ENCODE assay signal across 25 cellular contexts in the genomic region with DNA sequence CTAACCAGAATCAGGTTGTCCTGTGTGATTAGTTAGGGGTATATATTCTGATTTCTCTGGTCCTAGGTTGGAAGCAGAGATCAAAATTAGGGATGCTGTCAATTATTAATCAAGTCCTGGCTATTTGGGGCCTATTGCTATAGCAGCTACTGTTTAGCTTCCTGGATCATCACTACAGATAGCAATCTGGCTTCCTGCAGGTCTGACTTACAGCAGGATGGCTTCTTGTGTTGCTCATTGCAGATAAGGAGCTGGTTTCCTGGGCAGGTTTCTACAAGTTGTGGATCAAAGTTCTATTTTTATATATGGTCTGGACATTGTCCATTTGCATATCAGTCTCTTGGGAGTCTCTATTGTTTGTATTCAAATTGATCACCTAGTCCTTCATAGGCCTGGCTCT. TPM values are rescaled to one million over a fixed set of nuclear protein-coding genes. Genes with fewer than 3 reads are reported as not detected.
DNase-seq lines count a peak whose midpoint lies in the region; ATAC-seq, FAIRE-seq and TF ChIP-seq lines count a peak whose summit lies in the region.
"Had no signal": no experiment of that assay in that cellular context is flagged by ENCODE, and none has a peak within 500 bp of the region (broad histone marks: within the 10 kb centered on the region; RNA-seq: fewer than 3 reads in every experiment).

No MANE protein-coding gene starts in this region.

- no peak overlapping the region for H3K4me3 Mint-ChIP-seq in endothelial cell (ENCODE audit: unreplicated experiment)
- H3K4me3 Mint-ChIP-seq: activated CD4-positive, alpha-beta T cell treated with anti-CD3 and anti-CD28 coated beads for 36 hours; activated CD8-positive, alpha-beta T cell treated with anti-CD3 and anti-CD28 coated beads, Interleukin-2, amount 10 ng/mL, durations not matched to agents 7 days and 5 days; activated naive CD8-positive, alpha-beta T cell; dendritic cell treated with granulocyte-macrophage colony-stimulating factor and Interleukin-4, amounts not matched to agents 40 ng/mL and 50 ng/mL, for 4 days; T-helper 1 cell treated with Interleukin-12 subunit alpha and Interleukin-12 subunit beta and Interleukin-4 antibody, amounts not matched to agents 30 μg/mL and 1 μg/mL, for 36 hours had no signal

- H3K9ac ChIP-seq in kidney (ENCODE audit: low read length in 2 of 2) = no peak overlapping the region

- intact Hi-C loops in lower lobe of right lung (cut with DNase I) = no loop called here
- intact Hi-C loops in kidney (cut with DNase I) = no loop called here

- no peaks in the 10 kb centered on the region for H3K36me3 ChIP-seq in lower lobe of right lung
- H3K36me3 ChIP-seq in kidney (ENCODE audit: control insufficient read depth in 1 of 2, insufficient read depth in 2 of 2, low read length in 2 of 2) = no peaks in the 10 kb centered on the region
- H3K36me3 ChIP-seq: MG63, right atrium auricular region had no signal

- peak overlapping the region; percentile 91 for H3K27ac Mint-ChIP-seq in endothelial cell (ENCODE audit: unreplicated experiment)
- H3K27ac Mint-ChIP-seq: activated CD4-positive, alpha-beta T cell treated with anti-CD3 and anti-CD28 coated beads for 36 hours; activated CD8-positive, alpha-beta T cell treated with anti-CD3 and anti-CD28 coated beads, Interleukin-2, amount 10 ng/mL, durations not matched to agents 7 days and 5 days; activated naive CD8-positive, alpha-beta T cell; activated T-helper 2 cell treated with anti-CD3 and anti-CD28 coated beads, Interferon-gamma antibody, Interleukin-2, Interleukin-4, amounts not matched to agents 10 μg/mL and 5 μg/mL and 100 μg/mL, durations not matched to agents 14 hours and 24 hours and 36 hours; dendritic cell treated with granulocyte-macrophage colony-stimulating factor and Interleukin-4, amounts not matched to agents 40 ng/mL and 50 ng/mL, for 4 days; T-helper 1 cell treated with Interleukin-12 subunit alpha and Interleukin-12 subunit beta and Interleukin-4 antibody, amounts not matched to agents 30 μg/mL and 1 μg/mL, for 36 hours had no signal

- no peak for TF ChIP-seq POLR2A in H54 (IDR thresholded peaks at IDR 0.05; ENCODE audit: low read depth, low read length)

- H3K4me1 ChIP-seq in lower lobe of right lung (no peaks in the 10 kb centered on the region), kidney (ENCODE audit: control insufficient read depth in 1 of 2, insufficient read depth in 1 of 2, low read depth in 1 of 2, low read length in 2 of 2) (no peaks in the 10 kb centered on the region)

- TF ChIP-seq CTCF in endothelial cell (IDR thresholded peaks at IDR 0.05; ENCODE audit: unreplicated experiment) = no peak
- no peak for TF ChIP-seq CTCF in lower lobe of right lung (IDR thresholded peaks at IDR 0.05)
- no peak for TF ChIP-seq CTCF in kidney (IDR thresholded peaks at IDR 0.05; ENCODE audit: borderline replicate concordance, extremely low read depth, insufficient read depth)

- no peaks in the 10 kb centered on the region for H3K9me3 ChIP-seq in lower lobe of right lung
- H3K9me3 ChIP-seq in kidney (ENCODE audit: control insufficient read depth in 1 of 2, low read length in 2 of 2) = no peaks in the 10 kb centered on the region
- H3K9me3 ChIP-seq: MG63, right atrium auricular region had no signal

- H3K4me3 ChIP-seq in lower lobe of right lung (no peak overlapping the region), kidney (ENCODE audit: low read length in 2 of 2) (no peak overlapping the region)
- H3K4me3 ChIP-seq: MG63, right atrium auricular region, SK-N-MC had no signal

- peak overlapping the region; percentile 22 for H3K27ac ChIP-seq in lower lobe of right lung
- no peak overlapping the region for H3K27ac ChIP-seq in caudate nucleus (ENCODE audit: low read depth, low read length)
- no peak overlapping the region for H3K27ac ChIP-seq in kidney (ENCODE audit: low read depth in 2 of 2, low read length in 2 of 2)
- H3K27ac ChIP-seq: right atrium auricular region, SK-N-MC had no signal

- DNase-seq in GF-D8 (lab: John Stamatoyannopoulos, UW) = peak; percentile 11
- peak; percentile 60 to 63 for DNase-seq in NCI-H526 (lab: John Stamatoyannopoulos, UW)
- DNase-seq in endothelial cell (ENCODE audit: low spot score) = peak; percentile 23
- no peak for DNase-seq in lower lobe of right lung
- DNase-seq in caudate nucleus (lab: John Stamatoyannopoulos, UW) = no peak
- DNase-seq in H54 (ENCODE audit: insufficient read length, low spot score) = no peak
- DNase-seq in kidney = no peak
- DNase-seq: activated CD4-positive, alpha-beta T cell treated with anti-CD3 and anti-CD28 coated beads for 36 hours; activated CD8-positive, alpha-beta T cell treated with anti-CD3 and anti-CD28 coated beads, Interleukin-2, amount 10 ng/mL, durations not matched to agents 7 days and 5 days; anterior cingulate cortex; C1 segment of cervical spinal cord; central memory CD4-positive, alpha-beta T cell; H7; KBM-7; MG63; NCI-H2029 treated with DMSO at 0.1 percent for 48 hours; NCI-H82; RPMI8226; stimulated activated CD4-positive, alpha-beta T cell treated with anti-CD3 and anti-CD28 coated beads, Interleukin-2, amount 100 ng/mL, for 48 hours had no signal

- ATAC-seq in lower lobe of right lung = no peak
- ATAC-seq: activated CD4-positive, alpha-beta T cell treated with anti-CD3 and anti-CD28 coated beads for 36 hours; activated CD8-positive, alpha-beta T cell treated with anti-CD3 and anti-CD28 coated beads, Interleukin-2, amount 10 ng/mL, durations not matched to agents 7 days and 5 days had no signal

- peaks cover 33% of the 10 kb centered on the region for H3K4me1 Mint-ChIP-seq in endothelial cell (ENCODE audit: unreplicated experiment)

- no peak for FAIRE-seq in H54 (lab: Jason Lieb, UNC)
- no peak for FAIRE-seq in kidney (lab: Jason Lieb, UNC)

- no peaks in the 10 kb centered on the region for H3K9me3 Mint-ChIP-seq in endothelial cell (ENCODE audit: unreplicated experiment)
- H3K9me3 Mint-ChIP-seq: activated T-helper 2 cell treated with anti-CD3 and anti-CD28 coated beads, Interferon-gamma antibody, Interleukin-2, Interleukin-4, amounts not matched to agents 10 μg/mL and 5 μg/mL and 100 μg/mL, durations not matched to agents 14 hours and 24 hours and 36 hours; dendritic cell treated with granulocyte-macrophage colony-stimulating factor and Interleukin-4, amounts not matched to agents 40 ng/mL and 50 ng/mL, for 4 days; T-helper 1 cell treated with Interleukin-12 subunit alpha and Interleukin-12 subunit beta and Interleukin-4 antibody, amounts not matched to agents 30 μg/mL and 1 μg/mL, for 36 hours had no signal

- no peaks in the 10 kb centered on the region for H3K27me3 ChIP-seq in lower lobe of right lung (ENCODE audit: low read depth)
- H3K27me3 ChIP-seq: MG63, right atrium auricular region had no signal

- peaks cover 2% of the 10 kb centered on the region for H3K27me3 Mint-ChIP-seq in endothelial cell (ENCODE audit: unreplicated experiment)
- H3K27me3 Mint-ChIP-seq: dendritic cell treated with granulocyte-macrophage colony-stimulating factor and Interleukin-4, amounts not matched to agents 40 ng/mL and 50 ng/mL, for 4 days had no signal

- H3K36me3 Mint-ChIP-seq in endothelial cell (ENCODE audit: low read depth, unreplicated experiment) = no peaks in the 10 kb centered on the region
- H3K36me3 Mint-ChIP-seq: activated naive CD8-positive, alpha-beta T cell had no signal

RNA-seq across cellular contexts. Expression of a gene that starts 57.7 kb away (rescaled TPM):
- total RNA-seq in endothelial cell (ENCODE audit: unreplicated experiment) (not detected), lower lobe of right lung (not detected), kidney (0.19 TPM)
- 0.56 TPM for polyA plus RNA-seq in kidney (ENCODE audit: insufficient read depth, low read depth, low replicate concordance)
- total RNA-seq: activated CD4-positive, alpha-beta T cell treated with anti-CD3 and anti-CD28 coated beads for 36 hours; activated CD8-positive, alpha-beta T cell treated with anti-CD3 and anti-CD28 coated beads, Interleukin-2, amount 10 ng/mL, durations not matched to agents 7 days and 5 days; activated T-helper 2 cell treated with anti-CD3 and anti-CD28 coated beads, Interferon-gamma antibody, Interleukin-2, Interleukin-4, amounts not matched to agents 10 μg/mL and 5 μg/mL and 100 μg/mL, durations not matched to agents 14 hours and 24 hours and 36 hours; H7 had no signal

Comparison
In these comparisons a context has a peak if more than half of its experiments do, and no peak if none do; other contexts are left out.
1. DNase-seq: peak in GF-D8 (single experiment), NCI-H526 (2 of 2) and endothelial cell (single experiment); none in lower lobe of right lung (single experiment), caudate nucleus (0 of 61), H54 (single experiment) and kidney (single experiment).